Comparison of ENCODE assay signal across 27 cellular contexts in genomic region chr16:28590384-28591340, GRCh38. TPM values are rescaled to one million over a fixed set of nuclear protein-coding genes. Genes with fewer than 3 reads are reported as not detected.
"Had no signal": no experiment of that assay in that cellular context is flagged by ENCODE, and none has a peak within 500 bp of the region (broad histone marks: within the 10 kb centered on the region; RNA-seq: fewer than 3 reads in every experiment).

No MANE protein-coding gene starts in this region.

- H3K27me3 Mint-ChIP-seq: memory B cell; natural killer cell treated with Interleukin-12 subunit alpha and Interleukin-12 subunit beta and Interleukin-15 and Interleukin-18, amount 100 ng/mL, for 72 hours; stimulated activated naive B cell treated with anti-CD40 and anti-IgM and Interleukin-4, amounts not matched to agents 10 μg/mL and 1 μg/mL and 100 μg/mL, for 72 hours; stimulated activated naive CD8-positive, alpha-beta T cell treated with anti-CD3 and anti-CD28 coated beads, Interleukin-15, Interleukin-2, amounts not matched to agents 100 ng/mL and 50 ng/mL, for 24 hours had no signal

- H3K9me3 ChIP-seq: gastrocnemius medialis, prostate gland, spleen, thoracic aorta, tibial nerve, upper lobe of left lung had no signal

- H3K9me3 Mint-ChIP-seq: memory B cell; natural killer cell treated with Interleukin-12 subunit alpha and Interleukin-12 subunit beta and Interleukin-15 and Interleukin-18, amount 100 ng/mL, for 72 hours; neural crest cell; stimulated activated naive B cell treated with anti-CD40 and anti-IgM and Interleukin-4, amounts not matched to agents 10 μg/mL and 1 μg/mL and 100 μg/mL, for 72 hours; stimulated activated naive CD8-positive, alpha-beta T cell treated with anti-CD3 and anti-CD28 coated beads, Interleukin-15, Interleukin-2, amounts not matched to agents 100 ng/mL and 50 ng/mL, for 24 hours had no signal

- H3K4me3 Mint-ChIP-seq: memory B cell; natural killer cell treated with Interleukin-12 subunit alpha and Interleukin-12 subunit beta and Interleukin-15 and Interleukin-18, amount 100 ng/mL, for 72 hours; neural crest cell; stimulated activated naive B cell treated with anti-CD40 and anti-IgM and Interleukin-4, amounts not matched to agents 10 μg/mL and 1 μg/mL and 100 μg/mL, for 72 hours; stimulated activated naive CD8-positive, alpha-beta T cell treated with anti-CD3 and anti-CD28 coated beads, Interleukin-15, Interleukin-2, amounts not matched to agents 100 ng/mL and 50 ng/mL, for 24 hours had no signal

- ATAC-seq: esophagus mucosa; gastrocnemius medialis; left lobe of liver; natural killer cell treated with Interleukin-12 subunit alpha and Interleukin-12 subunit beta and Interleukin-15 and Interleukin-18, amount 100 ng/mL, for 72 hours; right cardiac atrium; stimulated activated naive B cell treated with anti-CD40 and anti-IgM and Interleukin-4, amounts not matched to agents 10 μg/mL and 1 μg/mL and 100 μg/mL, for 72 hours had no signal

- H3K27me3 ChIP-seq: dorsolateral prefrontal cortex, gastrocnemius medialis, spleen, tibial nerve, upper lobe of left lung had no signal

- H3K4me1 Mint-ChIP-seq: memory B cell, neural crest cell had no signal

- H3K4me3 ChIP-seq: dorsolateral prefrontal cortex, gastrocnemius medialis, lung, prostate gland, skin epidermis, spleen, thoracic aorta, tibial nerve, upper lobe of left lung had no signal

- H3K27ac Mint-ChIP-seq: memory B cell; natural killer cell treated with Interleukin-12 subunit alpha and Interleukin-12 subunit beta and Interleukin-15 and Interleukin-18, amount 100 ng/mL, for 72 hours; stimulated activated naive B cell treated with anti-CD40 and anti-IgM and Interleukin-4, amounts not matched to agents 10 μg/mL and 1 μg/mL and 100 μg/mL, for 72 hours; stimulated activated naive CD8-positive, alpha-beta T cell treated with anti-CD3 and anti-CD28 coated beads, Interleukin-15, Interleukin-2, amounts not matched to agents 100 ng/mL and 50 ng/mL, for 24 hours had no signal

- H3K4me1 ChIP-seq: gastrocnemius medialis, prostate gland, spleen, tibial nerve had no signal

- FAIRE-seq: colon, keratinocyte, urothelium cell line had no signal

- H3K27ac ChIP-seq: dorsolateral prefrontal cortex, epithelial cell of prostate, gastrocnemius medialis, prostate gland, skin epidermis, spleen, thoracic aorta, tibial nerve, upper lobe of left lung had no signal

- H3K36me3 Mint-ChIP-seq: natural killer cell treated with Interleukin-12 subunit alpha and Interleukin-12 subunit beta and Interleukin-15 and Interleukin-18, amount 100 ng/mL, for 72 hours had no signal

- DNase-seq: dorsolateral prefrontal cortex; effector CD4-positive, alpha-beta T cell; foreskin fibroblast; gastrocnemius medialis; head of caudate nucleus; right cardiac atrium; spleen; stimulated activated CD4-positive, alpha-beta T cell treated with anti-CD3 and anti-CD28 coated beads, Interleukin-4, amount 100 ng/mL, for 4 hours; stimulated activated naive B cell treated with anti-CD40 and anti-IgM and Interleukin-4, amounts not matched to agents 10 μg/mL and 1 μg/mL and 100 μg/mL, for 72 hours; upper lobe of left lung had no signal

RNA-seq across cellular contexts. Expression of gene SULT1A2, which starts 6.2 kb away (rescaled TPM):
- total RNA-seq: glomerular endothelial cell, neural crest cell, thoracic aorta had no signal
- polyA plus RNA-seq: keratinocyte had no signal

RNA-seq across cellular contexts. Expression of gene NPIPB8, which starts 47.2 kb away (rescaled TPM):
- total RNA-seq: neural crest cell, osteocyte, thoracic aorta had no signal
- polyA plus RNA-seq: lung, right cardiac atrium, spleen had no signal

RNA-seq across cellular contexts. Expression of gene NUPR1, which starts 51.9 kb away (rescaled TPM):
- total RNA-seq: natural killer cell treated with Interleukin-12 subunit alpha and Interleukin-12 subunit beta and Interleukin-15 and Interleukin-18, amount 100 ng/mL, for 72 hours; neural crest cell had no signal
